ENCODE assay signal across 14 cellular contexts in genomic region chr5:133140311-133140710, GRCh38.
DNase-seq lines count a peak whose midpoint lies in the region; TF ChIP-seq lines count a peak whose summit lies in the region.
"Had no signal": no experiment of that assay in that cellular context is flagged by ENCODE, and none has a peak within 500 bp of the region (broad histone marks: within the 10 kb centered on the region; RNA-seq: fewer than 3 reads in every experiment).

No MANE protein-coding gene starts in this region.

- peaks cover 6% of the 10 kb centered on the region for H3K36me3 Mint-ChIP-seq in chondrocyte (ENCODE audit: low read depth)
- no peaks in the 10 kb centered on the region for H3K36me3 Mint-ChIP-seq in type B pancreatic cell
- H3K36me3 Mint-ChIP-seq: CD4-positive, CD25-positive, alpha-beta regulatory T cell had no signal

- H3K4me3 Mint-ChIP-seq in chondrocyte (ENCODE audit: unreplicated experiment) (no peak overlapping the region), type B pancreatic cell (no peak overlapping the region)
- H3K4me3 Mint-ChIP-seq: HFFc6 had no signal

- H3K27ac Mint-ChIP-seq in chondrocyte (ENCODE audit: unreplicated experiment) (no peak overlapping the region), type B pancreatic cell (no peak overlapping the region)
- H3K27ac Mint-ChIP-seq: CD4-positive, CD25-positive, alpha-beta regulatory T cell; HFFc6 had no signal

- TF ChIP-seq CTCF in chondrocyte (IDR thresholded peaks at IDR 0.05) (no peak), type B pancreatic cell (conservative IDR thresholded peaks at IDR 0.05) (no peak), GM10266 (IDR thresholded peaks at IDR 0.05; ENCODE audit: control insufficient read depth, insufficient read depth, low read depth, missing control alignments) (no peak)

- H3K9me3 Mint-ChIP-seq in chondrocyte (ENCODE audit: low read depth) (peaks cover 17% of the 10 kb centered on the region), type B pancreatic cell (peaks cover 4% of the 10 kb centered on the region)
- H3K9me3 Mint-ChIP-seq: HFFc6 had no signal

- peak; percentile 35 for DNase-seq in activated CD8-positive, alpha-beta memory T cell treated with anti-CD3 and anti-CD28 coated beads for 24 hours
- DNase-seq in activated CD8-positive, alpha-beta memory T cell treated with anti-CD3 and anti-CD28 coated beads, Interleukin-2, amount 50 U/mL, for 4 hours: no peak
- peak; percentile 65 for DNase-seq in chondrocyte (ENCODE audit: low spot score)
- peak; percentile 41 for DNase-seq in mesenteric fat pad (ENCODE audit: low spot score)
- peak; percentile 39 for DNase-seq in type B pancreatic cell (ENCODE audit: extremely low spot score, unreplicated experiment)
- no peak for DNase-seq in NCI-H146 (lab: John Stamatoyannopoulos, UW)
- DNase-seq in GM10266 (ENCODE audit: extremely low spot score): no peak
- DNase-seq: 8988T; AML-193; CD4-positive, CD25-positive, alpha-beta regulatory T cell; DMS53; GF-D8; HCEC 1CT; HFFc6 had no signal

- H3K4me1 Mint-ChIP-seq in chondrocyte (ENCODE audit: low read depth): no peaks in the 10 kb centered on the region
- H3K4me1 Mint-ChIP-seq in type B pancreatic cell (ENCODE audit: unreplicated experiment): no peaks in the 10 kb centered on the region
- H3K4me1 Mint-ChIP-seq: CD4-positive, CD25-positive, alpha-beta regulatory T cell had no signal

- H3K27me3 Mint-ChIP-seq in chondrocyte (ENCODE audit: low read depth): peaks cover 25% of the 10 kb centered on the region
- peaks cover 14% of the 10 kb centered on the region for H3K27me3 Mint-ChIP-seq in type B pancreatic cell

Comparison
In these comparisons a context has a peak if more than half of its experiments do, and no peak if none do; other contexts are left out.
1. DNase-seq: peak in activated CD8-positive, alpha-beta memory T cell treated with anti-CD3 and anti-CD28 coated beads for 24 hours (single experiment), chondrocyte (single experiment), mesenteric fat pad (single experiment) and type B pancreatic cell (single experiment); none in activated CD8-positive, alpha-beta memory T cell treated with anti-CD3 and anti-CD28 coated beads, Interleukin-2, amount 50 U/mL, for 4 hours (single experiment), NCI-H146 (single experiment) and GM10266 (single experiment).